In the genomic region with DNA sequence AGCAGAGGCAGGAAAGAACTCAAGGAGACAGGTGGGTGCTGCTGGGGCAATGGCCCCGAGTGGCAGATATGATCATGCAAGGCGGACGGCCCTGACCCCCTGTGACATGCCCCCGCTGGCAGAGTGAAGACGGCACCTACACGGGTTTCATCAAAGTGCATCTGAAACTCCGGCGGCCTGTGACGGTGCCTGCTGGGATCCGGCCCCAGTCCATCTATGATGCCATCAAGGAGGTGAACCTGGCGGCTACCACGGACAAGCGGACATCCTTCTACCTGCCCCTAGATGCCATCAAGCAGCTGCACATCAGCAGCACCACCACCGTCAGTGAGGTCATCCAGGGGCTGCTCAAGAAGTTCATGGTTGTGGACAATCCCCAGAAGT, we compare ENCODE assay signal across 13 cellular contexts. TPM values are rescaled to one million over a fixed set of nuclear protein-coding genes. Genes with fewer than 3 reads are reported as not detected.
DNase-seq lines count a peak whose midpoint lies in the region; ATAC-seq lines count a peak whose summit lies in the region.
"Had no signal": no experiment of that assay in that cellular context is flagged by ENCODE, and none has a peak within 500 bp of the region (broad histone marks: within the 10 kb centered on the region; RNA-seq: fewer than 3 reads in every experiment).

No MANE protein-coding gene starts in this region.

- H3K36me3 Mint-ChIP-seq in activated T-cell treated with anti-CD3 and anti-CD28 coated beads, Interleukin-2, amount 50 U/mL, for 72 hours (ENCODE audit: insufficient read depth in 2 of 2), result peaks cover 21 to 52% of the 10 kb centered on the region in 2 donors
- H3K36me3 Mint-ChIP-seq in T-cell, result peaks cover 62% of the 10 kb centered on the region
- H3K36me3 Mint-ChIP-seq in activated naive CD8-positive, alpha-beta T cell treated with anti-CD3 and anti-CD28 coated beads, Interleukin-2, amount 50 U/mL, for 24 hours (ENCODE audit: low read depth), result peaks cover 83% of the 10 kb centered on the region
- H3K36me3 Mint-ChIP-seq: mesothelial cell of epicardium, WTC11 had no signal

- peak overlapping the region; percentile 100 for H3K27ac Mint-ChIP-seq in activated T-cell treated with anti-CD3 and anti-CD28 coated beads, Interleukin-2, amount 50 U/mL, for 72 hours
- peak overlapping the region; percentile 22 to 36 for H3K27ac Mint-ChIP-seq in T-cell
- peak overlapping the region; percentile 100 for H3K27ac Mint-ChIP-seq in activated naive CD8-positive, alpha-beta T cell treated with anti-CD3 and anti-CD28 coated beads, Interleukin-2, amount 50 U/mL, for 24 hours

- CTCF ChIA-PET in T-cell (lab: Charles Lee), result interaction anchor here (1.2 to 7.2 kb wide), 14 partner anchors 9 to 122 kb away, joined by 3 to 133 read pairs (median 8); a partner anchor contains a TSS

- peak overlapping the region in 1 of 2 donors; percentile 9 for H3K4me3 Mint-ChIP-seq in activated T-cell treated with anti-CD3 and anti-CD28 coated beads, Interleukin-2, amount 50 U/mL, for 72 hours
- H3K4me3 Mint-ChIP-seq in T-cell, result no peak overlapping the region
- no peak overlapping the region for H3K4me3 Mint-ChIP-seq in activated naive CD8-positive, alpha-beta T cell treated with anti-CD3 and anti-CD28 coated beads, Interleukin-2, amount 50 U/mL, for 24 hours
- H3K4me3 Mint-ChIP-seq: mesothelial cell of epicardium, WTC11 had no signal

- no peaks in the 10 kb centered on the region for H3K27me3 Mint-ChIP-seq in activated T-cell treated with anti-CD3 and anti-CD28 coated beads, Interleukin-2, amount 50 U/mL, for 72 hours (ENCODE audit: low read depth)
- no peaks in the 10 kb centered on the region for H3K27me3 Mint-ChIP-seq in T-cell
- no peaks in the 10 kb centered on the region for H3K27me3 Mint-ChIP-seq in activated naive CD8-positive, alpha-beta T cell treated with anti-CD3 and anti-CD28 coated beads, Interleukin-2, amount 50 U/mL, for 24 hours

- intact Hi-C loops in posterior vena cava (cut with DNase I), result loop anchor here (2.0 to 5.0 kb wide), 3 partner anchors 39 to 93 kb away; no protein-coding TSS in a partner anchor

- POLR2A ChIA-PET in T-cell (lab: Charles Lee), result interaction anchor here (0.8 to 1.2 kb wide), 3 partner anchors 39 to 40 kb away, joined by 3 to 5 read pairs (median 4); no protein-coding TSS in a partner anchor

- no peak for DNase-seq in activated T-cell treated with anti-CD3 and anti-CD28 coated beads, Interleukin-2, amount 50 U/mL, for 72 hours
- no peak for DNase-seq in activated T-cell treated with anti-CD3 and anti-CD28 coated beads, Interleukin-2, amount 50 U/mL, for 48 hours
- DNase-seq in T-cell (no peak), posterior vena cava (ENCODE audit: low spot score) (peak; percentile 78), NCI-H1930 (lab: John Stamatoyannopoulos, UW) (no peak), iPS-NIHi7 (ENCODE audit: extremely low spot score) (no peak), NCI-H146 (lab: John Stamatoyannopoulos, UW) (no peak)
- no peak for DNase-seq in activated naive CD8-positive, alpha-beta T cell treated with anti-CD3 and anti-CD28 coated beads, Interleukin-2, amount 50 U/mL, for 24 hours
- DNase-seq: cerebellar nuclear complex, NCI-H2171, NCI-H526 treated with DMSO at 0.1 percent for 48 hours had no signal

- ATAC-seq in activated T-cell treated with anti-CD3 and anti-CD28 coated beads, Interleukin-2, amount 50 U/mL, for 72 hours (replicated peaks in 1 of 2), result no peak
- ATAC-seq in T-cell (replicated peaks in 1 of 4), result no peak
- no peak for ATAC-seq in activated naive CD8-positive, alpha-beta T cell treated with anti-CD3 and anti-CD28 coated beads, Interleukin-2, amount 50 U/mL, for 24 hours

- peaks cover 99% of the 10 kb centered on the region for H3K4me1 Mint-ChIP-seq in activated T-cell treated with anti-CD3 and anti-CD28 coated beads, Interleukin-2, amount 50 U/mL, for 72 hours (ENCODE audit: low read depth)
- peaks cover 58 to 92% (median 89%) of the 10 kb centered on the region in 3 donors for H3K4me1 Mint-ChIP-seq in T-cell
- H3K4me1 Mint-ChIP-seq in activated naive CD8-positive, alpha-beta T cell treated with anti-CD3 and anti-CD28 coated beads, Interleukin-2, amount 50 U/mL, for 24 hours, result peaks cover 95% of the 10 kb centered on the region

- H3K9me3 Mint-ChIP-seq in activated T-cell treated with anti-CD3 and anti-CD28 coated beads, Interleukin-2, amount 50 U/mL, for 72 hours, result peaks cover 2% of the 10 kb centered on the region in 2 donors
- H3K9me3 Mint-ChIP-seq in T-cell, result no peaks in the 10 kb centered on the region
- no peaks in the 10 kb centered on the region for H3K9me3 Mint-ChIP-seq in activated naive CD8-positive, alpha-beta T cell treated with anti-CD3 and anti-CD28 coated beads, Interleukin-2, amount 50 U/mL, for 24 hours
- H3K9me3 Mint-ChIP-seq: mesothelial cell of epicardium, WTC11 had no signal

RNA-seq across cellular contexts. Expression of a gene that starts 28.0 kb away (rescaled TPM):
- total RNA-seq in activated T-cell treated with anti-CD3 and anti-CD28 coated beads, Interleukin-2, amount 50 U/mL, for 72 hours, result 100 to 1,000 TPM; 129 to 158 TPM
- total RNA-seq in T-cell (10 to 100 TPM; 48.0 to 56.7 (median 49.3) TPM), posterior vena cava (10 to 100 TPM; 32.4 to 34.3 TPM)

RNA-seq across cellular contexts. Expression of a gene that starts 51.1 kb away (rescaled TPM):
- 1 to 10 TPM; 5.9 to 8.7 TPM for total RNA-seq in activated T-cell treated with anti-CD3 and anti-CD28 coated beads, Interleukin-2, amount 50 U/mL, for 72 hours
- total RNA-seq in T-cell (1 to 10 TPM in 4 of 5 donors, under 1 TPM in 1; 0.73 to 2.0 (median 1.6) TPM), posterior vena cava (10 to 100 TPM in 1 of 2 donors, 1 to 10 TPM in 1; 8.4 to 10.7 TPM)

Comparison
In these comparisons a context has a peak if more than half of its experiments do, and no peak if none do; other contexts are left out.
1. H3K27ac Mint-ChIP-seq: peak in every context shown above with its lines; median percentile 100 in activated T-cell treated with anti-CD3 and anti-CD28 coated beads, Interleukin-2, amount 50 U/mL, for 72 hours; 100 in activated naive CD8-positive, alpha-beta T cell treated with anti-CD3 and anti-CD28 coated beads, Interleukin-2, amount 50 U/mL, for 24 hours; 29 in T-cell.